In the genomic region with DNA sequence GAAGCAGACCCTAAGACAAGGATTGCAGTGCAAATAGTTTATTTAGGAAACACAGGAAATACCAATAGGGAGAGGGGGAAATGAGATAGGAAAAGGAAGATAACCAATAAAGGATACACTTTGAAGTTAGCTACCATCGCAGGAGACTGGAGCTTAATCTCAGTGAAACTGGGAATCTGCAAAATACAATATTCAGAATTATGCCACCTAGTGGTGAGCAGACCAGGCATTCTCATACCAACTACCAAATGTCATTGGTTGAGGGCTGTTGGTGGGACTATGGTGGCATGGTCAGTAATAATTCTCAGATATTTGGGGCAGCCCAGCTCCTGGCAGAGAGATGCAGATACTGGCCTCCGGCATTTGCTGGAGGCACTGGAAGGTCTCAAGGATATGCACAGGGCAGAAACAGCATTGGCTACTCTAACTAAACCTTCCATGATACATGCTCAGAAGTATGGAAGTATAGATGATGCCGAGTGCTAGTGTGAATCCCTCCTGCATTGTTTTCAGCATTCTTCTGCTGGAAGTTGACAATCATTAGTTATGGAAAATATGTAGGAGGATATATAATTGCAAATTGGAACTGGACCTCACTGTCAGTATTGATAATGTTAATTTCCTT, we compare ENCODE assay signal across 1 cellular context.
TF ChIP-seq lines count a peak whose summit lies in the region.

No MANE protein-coding gene starts in this region.

TF ChIP-seq in GM23338, 12 proteins besides CTCF, POLR2A, EP300 and RAD21 (continued from another document):
- TF ChIP-seq EZH2 (IDR thresholded peaks at IDR 0.05; ENCODE audit: low read depth, unreplicated experiment) = no peak
- no peak for TF ChIP-seq CREB1 (CRISPR knock-in tag; IDR thresholded peaks at IDR 0.05; ENCODE audit: low read depth)
- TF ChIP-seq POLR2AphosphoS5 (IDR thresholded peaks at IDR 0.05; ENCODE audit: low read depth) = no peak
- TF ChIP-seq EZH2phosphoT487 (IDR thresholded peaks at IDR 0.05; ENCODE audit: unreplicated experiment) = no peak
- TF ChIP-seq, protein P1, sequence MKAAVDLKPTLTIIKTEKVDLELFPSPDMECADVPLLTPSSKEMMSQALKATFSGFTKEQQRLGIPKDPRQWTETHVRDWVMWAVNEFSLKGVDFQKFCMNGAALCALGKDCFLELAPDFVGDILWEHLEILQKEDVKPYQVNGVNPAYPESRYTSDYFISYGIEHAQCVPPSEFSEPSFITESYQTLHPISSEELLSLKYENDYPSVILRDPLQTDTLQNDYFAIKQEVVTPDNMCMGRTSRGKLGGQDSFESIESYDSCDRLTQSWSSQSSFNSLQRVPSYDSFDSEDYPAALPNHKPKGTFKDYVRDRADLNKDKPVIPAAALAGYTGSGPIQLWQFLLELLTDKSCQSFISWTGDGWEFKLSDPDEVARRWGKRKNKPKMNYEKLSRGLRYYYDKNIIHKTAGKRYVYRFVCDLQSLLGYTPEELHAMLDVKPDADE (IDR thresholded peaks at IDR 0.05) = no peak
- TF ChIP-seq ZNF331 (CRISPR knock-in tag; IDR thresholded peaks at IDR 0.05; ENCODE audit: low read depth) = no peak
